ENCODE assay signal across 8 cellular contexts in the genomic region with DNA sequence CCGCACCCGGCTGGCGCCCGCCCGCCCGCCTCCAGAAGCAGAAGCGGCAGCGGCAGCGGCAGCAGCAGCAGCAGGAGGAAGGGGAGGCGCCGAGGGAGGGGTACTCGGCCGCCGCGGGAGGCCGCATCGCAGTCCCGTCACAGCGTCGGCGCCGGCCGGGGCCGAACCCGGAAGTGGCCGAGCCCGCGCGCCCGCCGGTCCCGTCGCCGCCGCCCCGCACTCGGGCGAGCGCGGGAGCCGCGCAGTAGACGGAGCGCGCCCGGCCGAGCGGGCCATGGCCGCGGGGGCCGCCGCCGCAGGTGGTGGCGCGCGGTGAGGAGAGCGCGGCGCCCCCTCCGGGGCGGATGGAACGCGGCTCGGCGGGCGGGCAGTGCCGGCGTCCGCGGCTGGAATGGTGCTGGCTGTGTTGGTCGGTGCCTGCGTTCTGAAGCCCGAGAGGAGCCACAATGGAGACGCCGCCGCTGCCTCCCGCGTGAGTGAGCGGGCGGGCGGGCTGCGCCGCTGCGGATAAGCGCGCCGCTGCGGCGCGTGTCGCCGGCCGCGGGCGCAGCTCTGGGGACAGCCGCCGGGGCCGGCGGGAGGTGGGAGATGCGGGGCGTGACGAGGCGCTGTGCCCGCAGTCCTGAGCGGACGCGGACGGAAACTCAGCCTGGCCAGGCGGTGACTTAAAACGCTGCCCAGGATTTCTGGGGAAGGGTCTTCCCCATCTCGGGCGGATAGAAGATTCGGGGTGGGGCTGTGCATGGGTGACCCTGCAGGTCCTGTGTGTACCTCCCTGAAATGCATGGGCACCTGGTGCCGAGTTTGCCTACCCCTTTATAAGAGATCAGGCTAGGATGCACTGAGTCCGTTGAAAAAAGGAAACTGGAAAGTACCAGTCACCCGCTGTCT. TPM values are rescaled to one million over a fixed set of nuclear protein-coding genes. Genes with fewer than 3 reads are reported as not detected.
A peak's percentile ranks its signal among the peaks of the same experiment; 100 is the strongest.
DNase-seq lines count a peak whose midpoint lies in the region; ATAC-seq and TF ChIP-seq lines count a peak whose summit lies in the region.

A gene with protein sequence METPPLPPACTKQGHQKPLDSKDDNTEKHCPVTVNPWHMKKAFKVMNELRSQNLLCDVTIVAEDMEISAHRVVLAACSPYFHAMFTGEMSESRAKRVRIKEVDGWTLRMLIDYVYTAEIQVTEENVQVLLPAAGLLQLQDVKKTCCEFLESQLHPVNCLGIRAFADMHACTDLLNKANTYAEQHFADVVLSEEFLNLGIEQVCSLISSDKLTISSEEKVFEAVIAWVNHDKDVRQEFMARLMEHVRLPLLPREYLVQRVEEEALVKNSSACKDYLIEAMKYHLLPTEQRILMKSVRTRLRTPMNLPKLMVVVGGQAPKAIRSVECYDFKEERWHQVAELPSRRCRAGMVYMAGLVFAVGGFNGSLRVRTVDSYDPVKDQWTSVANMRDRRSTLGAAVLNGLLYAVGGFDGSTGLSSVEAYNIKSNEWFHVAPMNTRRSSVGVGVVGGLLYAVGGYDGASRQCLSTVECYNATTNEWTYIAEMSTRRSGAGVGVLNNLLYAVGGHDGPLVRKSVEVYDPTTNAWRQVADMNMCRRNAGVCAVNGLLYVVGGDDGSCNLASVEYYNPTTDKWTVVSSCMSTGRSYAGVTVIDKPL (plus strand): TSS at position 131 of the 891 bp plus-strand sequence. CDS start 316 bp downstream, at position 447.

- peak within 1 kb of the TSS; percentile 64 for H2BK120ac ChIP-seq in trophoblast cell (ENCODE audit: insufficient read depth, low read length, poor library complexity)

- H3K4me2 ChIP-seq in trophoblast cell (ENCODE audit: low read length), result peak within 1 kb of the TSS; percentile 97

- peak within 1 kb of the TSS; percentile 88 for H3K4me3 ChIP-seq in trophoblast cell (ENCODE audit: low read depth, low read length)

- peak within 1 kb of the TSS; percentile 73 for H4K8ac ChIP-seq in trophoblast cell (ENCODE audit: low read depth, low read length)

- H4K12ac ChIP-seq in trophoblast cell (ENCODE audit: low read depth, low read length), result no peak within 1 kb of the TSS

- peak within 1 kb of the TSS; percentile 76 for H3K9ac ChIP-seq in trophoblast cell (ENCODE audit: low read length)

- no peaks in the 10 kb centered on the region for H3K36me3 ChIP-seq in trophoblast cell (ENCODE audit: control insufficient read depth in 1 of 2, insufficient read depth in 2 of 2, low read length in 2 of 2)

- H3K14ac ChIP-seq in trophoblast cell (ENCODE audit: low read length), result peak within 1 kb of the TSS; percentile 35

- peaks cover 2% of the 10 kb centered on the region for H3K79me2 ChIP-seq in trophoblast cell (ENCODE audit: control insufficient read depth, insufficient read depth, low read length, poor library complexity)

- no peaks in the 10 kb centered on the region for H3K27me3 ChIP-seq in trophoblast cell (ENCODE audit: insufficient read depth, low read length)

- TF ChIP-seq CTCF in type B pancreatic cell (conservative IDR thresholded peaks at IDR 0.05), result no peak

- H3K4me1 ChIP-seq in trophoblast cell (ENCODE audit: control insufficient read depth in 1 of 2, insufficient read depth in 2 of 2, low read length in 2 of 2), result peaks cover 2 to 9% of the 10 kb centered on the region in 2 experiments

- peak; percentile 82 for ATAC-seq in GM21619 (IDR thresholded peaks at IDR 0.05; ENCODE audit: unreplicated experiment)
- ATAC-seq in Right ventricle myocardium inferior, result peak; percentile 97

- DNase-seq in EH (ENCODE audit: low read depth) (peak; percentile 82), KBM-7 (peak; percentile 77), SKM-1 treated with dmso at 0.1 percent for 144 hours (lab: John Stamatoyannopoulos, UW; ENCODE audit: unreplicated experiment) (peak; percentile 80), Right ventricle myocardium inferior (ENCODE audit: missing footprints) (peak; percentile 95), trophoblast cell (peak; percentile 70 to 74), type B pancreatic cell (ENCODE audit: extremely low spot score, unreplicated experiment) (peak; percentile 79)
- DNase-seq in activated naive CD8-positive, alpha-beta T cell treated with anti-CD3 and anti-CD28 coated beads for 36 hours, result peak; percentile 78

- no peaks in the 10 kb centered on the region for H3K79me1 ChIP-seq in trophoblast cell (ENCODE audit: low read length)

- no peak within 1 kb of the TSS for H2BK12ac ChIP-seq in trophoblast cell (ENCODE audit: low read length)

- H3K18ac ChIP-seq in trophoblast cell (ENCODE audit: low read length), result peak within 1 kb of the TSS; percentile 79

- no peak within 1 kb of the TSS for H2BK5ac ChIP-seq in trophoblast cell (ENCODE audit: low read depth, low read length, poor library complexity)

- no peak within 1 kb of the TSS for H3K27ac ChIP-seq in trophoblast cell (ENCODE audit: low read depth, low read length)

- H3K4me1 Mint-ChIP-seq in activated naive CD8-positive, alpha-beta T cell treated with anti-CD3 and anti-CD28 coated beads for 36 hours, result peaks cover 69% of the 10 kb centered on the region
- H3K4me1 Mint-ChIP-seq in type B pancreatic cell (ENCODE audit: unreplicated experiment), result peaks cover 19% of the 10 kb centered on the region

- in situ Hi-C loops in KBM-7 (cut with MboI; ENCODE audit: low pct_unique_long_range_greater_than_20kb, low sequenced_read_pairs), result no loop called here

- H3K27me3 Mint-ChIP-seq in activated naive CD8-positive, alpha-beta T cell treated with anti-CD3 and anti-CD28 coated beads for 36 hours, result no peaks in the 10 kb centered on the region
- H3K27me3 Mint-ChIP-seq in type B pancreatic cell, result peaks cover 21% of the 10 kb centered on the region

- peaks cover 4% of the 10 kb centered on the region for H3K36me3 Mint-ChIP-seq in activated naive CD8-positive, alpha-beta T cell treated with anti-CD3 and anti-CD28 coated beads for 36 hours
- H3K36me3 Mint-ChIP-seq in type B pancreatic cell, result no peaks in the 10 kb centered on the region

- H3K23ac ChIP-seq in trophoblast cell (ENCODE audit: low read length), result no peak within 1 kb of the TSS

- H3K9me3 ChIP-seq in trophoblast cell (ENCODE audit: insufficient read depth, low read depth, low read length), result no peaks in the 10 kb centered on the region

- H4K91ac ChIP-seq in trophoblast cell (ENCODE audit: low read depth, low read length), result peak within 1 kb of the TSS; percentile 78

- peak within 1 kb of the TSS; percentile 15 for H3K4ac ChIP-seq in trophoblast cell (ENCODE audit: low read depth, low read length)

- H2AFZ ChIP-seq in trophoblast cell (ENCODE audit: insufficient read depth, low read length, poor library complexity), result peak within 1 kb of the TSS; percentile 85

- intact Hi-C loops in Right ventricle myocardium inferior (cut with DNase I), result loop anchor here (2.0 to 10.0 kb wide), 2 partner anchors 93 to 119 kb away; a partner anchor contains a TSS

- peak within 1 kb of the TSS; percentile 89 for H3K27ac Mint-ChIP-seq in activated naive CD8-positive, alpha-beta T cell treated with anti-CD3 and anti-CD28 coated beads for 36 hours
- peak within 1 kb of the TSS; percentile 80 for H3K27ac Mint-ChIP-seq in type B pancreatic cell

- peak within 1 kb of the TSS; percentile 89 for H3K4me3 Mint-ChIP-seq in activated naive CD8-positive, alpha-beta T cell treated with anti-CD3 and anti-CD28 coated beads for 36 hours
- peak within 1 kb of the TSS; percentile 95 for H3K4me3 Mint-ChIP-seq in type B pancreatic cell

- no peaks in the 10 kb centered on the region for H3K9me3 Mint-ChIP-seq in activated naive CD8-positive, alpha-beta T cell treated with anti-CD3 and anti-CD28 coated beads for 36 hours
- no peaks in the 10 kb centered on the region for H3K9me3 Mint-ChIP-seq in type B pancreatic cell

- WGBS in trophoblast cell (ENCODE audit: extremely low coverage, insufficient coverage, insufficient read length), result no CpG with 5 or more reads among the region's 116 CpGs

- no peak within 1 kb of the TSS for H2AK5ac ChIP-seq in trophoblast cell (ENCODE audit: low read length)

RNA-seq across cellular contexts. Expression of the gene that starts here (rescaled TPM):
- total RNA-seq in activated naive CD8-positive, alpha-beta T cell treated with anti-CD3 and anti-CD28 coated beads for 36 hours, result 10 to 100 TPM; 23.7 to 28.0 TPM
- total RNA-seq in Right ventricle myocardium inferior (10.6 TPM), type B pancreatic cell (ENCODE audit: low replicate concordance) (14.1 and 15.6 TPM in 2 replicates)
- 4.3 and 5.0 TPM in 2 replicates for polyA plus RNA-seq in trophoblast cell (2013)
